In the genomic region with DNA sequence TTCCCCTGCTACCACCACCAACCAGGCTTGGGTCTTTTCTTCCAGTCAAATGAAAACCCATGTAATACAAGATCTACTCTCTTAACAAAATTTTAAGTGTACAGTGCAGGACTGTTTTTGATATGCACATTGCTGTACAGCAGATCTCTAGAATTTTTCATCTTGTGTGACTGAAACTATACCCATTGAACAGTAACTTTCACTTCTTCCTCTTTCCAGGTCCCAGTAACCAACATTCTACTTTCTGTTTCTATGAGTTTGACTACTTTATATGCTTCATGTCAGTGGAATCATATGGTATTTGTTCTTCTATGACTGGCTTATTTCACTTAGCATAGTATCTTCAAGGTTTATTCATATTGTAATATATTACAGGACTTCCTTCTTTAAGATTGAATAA, we compare ENCODE assay signal across 14 cellular contexts. TPM values are rescaled to one million over a fixed set of nuclear protein-coding genes. Genes with fewer than 3 reads are reported as not detected.
DNase-seq lines count a peak whose midpoint lies in the region; ATAC-seq and TF ChIP-seq lines count a peak whose summit lies in the region.
"Had no signal": no experiment of that assay in that cellular context is flagged by ENCODE, and none has a peak within 500 bp of the region (broad histone marks: within the 10 kb centered on the region; RNA-seq: fewer than 3 reads in every experiment).

No MANE protein-coding gene starts in this region.

- H3K27ac ChIP-seq in MM.1S (ENCODE audit: low read length) (no peak overlapping the region), GM23338 (ENCODE audit: low read depth) (no peak overlapping the region)
- H3K27ac ChIP-seq: C4-2B, thoracic aorta had no signal

- H3K4me3 Mint-ChIP-seq in GM23338, result no peak overlapping the region

- DNase-seq in MM.1S (peak; percentile 16), GM10266 (ENCODE audit: extremely low spot score) (no peak), GM19238 (ENCODE audit: insufficient read length, low spot score) (no peak), COLO829 (ENCODE audit: low spot score) (no peak), GM23338 (ENCODE audit: low spot score) (no peak)
- DNase-seq: activated gamma-delta T cell treated with Interleukin-2 at 50 U/mL for 16 hours, NCI-H510A treated with DMSO at 0.1 percent for 48 hours had no signal

- H3K36me3 Mint-ChIP-seq in GM23338 (ENCODE audit: low read depth), result no peaks in the 10 kb centered on the region

- H3K4me1 ChIP-seq in MM.1S (ENCODE audit: low read length) (no peaks in the 10 kb centered on the region), GM23338 (ENCODE audit: insufficient read depth) (peaks cover 13% of the 10 kb centered on the region; the same call in 1 of the 2 replicates)

- TF ChIP-seq CTCF in MM.1S (IDR thresholded peaks at IDR 0.05; ENCODE audit: low read length) (no peak), GM10266 (IDR thresholded peaks at IDR 0.05; ENCODE audit: control insufficient read depth, insufficient read depth, low read depth, missing control alignments) (no peak), GM23338 (conservative IDR thresholded peaks at IDR 0.05; ENCODE audit: low read depth in 2 of 2) (no peak)

- H3K36me3 ChIP-seq in MM.1S (replicated peaks; ENCODE audit: insufficient read depth, low read length), result no peaks in the 10 kb centered on the region
- no peaks in the 10 kb centered on the region for H3K36me3 ChIP-seq in GM23338 (ENCODE audit: insufficient read depth)
- H3K36me3 ChIP-seq: thoracic aorta had no signal

- H3K27me3 Mint-ChIP-seq in GM23338 (ENCODE audit: insufficient read depth, low read depth, poor library complexity), result peaks cover 1% of the 10 kb centered on the region

- H3K4me1 Mint-ChIP-seq in GM23338, result peaks cover 9% of the 10 kb centered on the region; the same call in 2 of the 3 replicates

- H3K79me2 ChIP-seq in MM.1S (ENCODE audit: low read length) (no peaks in the 10 kb centered on the region), GM23338 (replicated peaks; ENCODE audit: insufficient read depth) (no peaks in the 10 kb centered on the region)

- no peak overlapping the region for H2AFZ ChIP-seq in MM.1S (ENCODE audit: low read length)
- no peak overlapping the region for H2AFZ ChIP-seq in GM23338

- H4K20me1 ChIP-seq in MM.1S (ENCODE audit: insufficient read depth, low read length) (no peaks in the 10 kb centered on the region), GM23338 (replicated peaks; ENCODE audit: insufficient read depth) (no peaks in the 10 kb centered on the region)

- H3K9ac ChIP-seq in MM.1S (ENCODE audit: low read length), result no peak overlapping the region

- 0 out of 3 replicates have a peak, but pooled peaks cover 5% of the 10 kb centered on the region for H3K9me3 Mint-ChIP-seq in GM23338

- H3K9me3 ChIP-seq in MM.1S (replicated peaks; ENCODE audit: insufficient read depth, low read length), result no peaks in the 10 kb centered on the region
- H3K9me3 ChIP-seq: thoracic aorta had no signal

- H3K4me3 ChIP-seq in MM.1S (ENCODE audit: low read length) (no peak overlapping the region), GM23338 (no peak overlapping the region)
- H3K4me3 ChIP-seq: thoracic aorta had no signal

- H3K9me2 ChIP-seq in MM.1S (replicated peaks; ENCODE audit: insufficient read depth, low read length) (no peaks in the 10 kb centered on the region), GM23338 (ENCODE audit: insufficient read depth) (0 out of 2 replicates have a peak, but pooled peaks cover 3% of the 10 kb centered on the region)

- H3K27me3 ChIP-seq in MM.1S (replicated peaks; ENCODE audit: insufficient read depth, low read length) (0 out of 2 replicates have a peak, but pooled peaks cover 4% of the 10 kb centered on the region), GM23338 (ENCODE audit: insufficient read depth) (no peaks in the 10 kb centered on the region)

- H3K4me2 ChIP-seq in MM.1S (ENCODE audit: low read depth, low read length), result no peak overlapping the region
- no peak overlapping the region for H3K4me2 ChIP-seq in GM23338

- no peak overlapping the region for H3K27ac Mint-ChIP-seq in GM23338

- no peaks in the 10 kb centered on the region for H3F3A ChIP-seq in MM.1S (ENCODE audit: insufficient read depth, low read length)
- no peaks in the 10 kb centered on the region for H3F3A ChIP-seq in GM23338 (replicated peaks; ENCODE audit: low read depth)

- ATAC-seq in GM18517 (IDR thresholded peaks at IDR 0.05; ENCODE audit: unreplicated experiment) (peak; percentile 91), GM21390 (IDR thresholded peaks at IDR 0.05; ENCODE audit: unreplicated experiment) (peak; percentile 95), HG02981 (IDR thresholded peaks at IDR 0.05; ENCODE audit: unreplicated experiment) (peak; percentile 94), GM23338 (no peak)
- ATAC-seq: HCT116 had no signal

TF ChIP-seq in GM23338, 12 proteins besides CTCF, POLR2A, EP300 and RAD21 (continues in another document):
- TF ChIP-seq ZNF114 (CRISPR knock-in tag; IDR thresholded peaks at IDR 0.05) (no peak), STAT1 (IDR thresholded peaks at IDR 0.05; ENCODE audit: unreplicated experiment) (no peak), ZNF331 (CRISPR knock-in tag; IDR thresholded peaks at IDR 0.05; ENCODE audit: low read depth) (no peak), EZH2phosphoT487 (IDR thresholded peaks at IDR 0.05; ENCODE audit: unreplicated experiment) (no peak), POLR2AphosphoS5 (IDR thresholded peaks at IDR 0.05; ENCODE audit: low read depth) (no peak)
- TF ChIP-seq, protein P1, sequence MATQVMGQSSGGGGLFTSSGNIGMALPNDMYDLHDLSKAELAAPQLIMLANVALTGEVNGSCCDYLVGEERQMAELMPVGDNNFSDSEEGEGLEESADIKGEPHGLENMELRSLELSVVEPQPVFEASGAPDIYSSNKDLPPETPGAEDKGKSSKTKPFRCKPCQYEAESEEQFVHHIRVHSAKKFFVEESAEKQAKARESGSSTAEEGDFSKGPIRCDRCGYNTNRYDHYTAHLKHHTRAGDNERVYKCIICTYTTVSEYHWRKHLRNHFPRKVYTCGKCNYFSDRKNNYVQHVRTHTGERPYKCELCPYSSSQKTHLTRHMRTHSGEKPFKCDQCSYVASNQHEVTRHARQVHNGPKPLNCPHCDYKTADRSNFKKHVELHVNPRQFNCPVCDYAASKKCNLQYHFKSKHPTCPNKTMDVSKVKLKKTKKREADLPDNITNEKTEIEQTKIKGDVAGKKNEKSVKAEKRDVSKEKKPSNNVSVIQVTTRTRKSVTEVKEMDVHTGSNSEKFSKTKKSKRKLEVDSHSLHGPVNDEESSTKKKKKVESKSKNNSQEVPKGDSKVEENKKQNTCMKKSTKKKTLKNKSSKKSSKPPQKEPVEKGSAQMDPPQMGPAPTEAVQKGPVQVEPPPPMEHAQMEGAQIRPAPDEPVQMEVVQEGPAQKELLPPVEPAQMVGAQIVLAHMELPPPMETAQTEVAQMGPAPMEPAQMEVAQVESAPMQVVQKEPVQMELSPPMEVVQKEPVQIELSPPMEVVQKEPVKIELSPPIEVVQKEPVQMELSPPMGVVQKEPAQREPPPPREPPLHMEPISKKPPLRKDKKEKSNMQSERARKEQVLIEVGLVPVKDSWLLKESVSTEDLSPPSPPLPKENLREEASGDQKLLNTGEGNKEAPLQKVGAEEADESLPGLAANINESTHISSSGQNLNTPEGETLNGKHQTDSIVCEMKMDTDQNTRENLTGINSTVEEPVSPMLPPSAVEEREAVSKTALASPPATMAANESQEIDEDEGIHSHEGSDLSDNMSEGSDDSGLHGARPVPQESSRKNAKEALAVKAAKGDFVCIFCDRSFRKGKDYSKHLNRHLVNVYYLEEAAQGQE (IDR thresholded peaks at IDR 0.05; ENCODE audit: unreplicated experiment), result no peak

RNA-seq across cellular contexts. Expression of a gene that starts 45.3 kb away (rescaled TPM):
- total RNA-seq in GM23338 (2014; rRNA removed; shearing (Covaris generic)), result 1.1 and 2.3 TPM in 2 replicates
- 0.97 and 0.99 TPM in 2 replicates for polyA plus RNA-seq in GM23338 (2016; fragmentation: Nextera tagmentation; extraction: Ambion mirVana)
- total RNA-seq: renal cortical epithelial cell had no signal
